In the genomic region with DNA sequence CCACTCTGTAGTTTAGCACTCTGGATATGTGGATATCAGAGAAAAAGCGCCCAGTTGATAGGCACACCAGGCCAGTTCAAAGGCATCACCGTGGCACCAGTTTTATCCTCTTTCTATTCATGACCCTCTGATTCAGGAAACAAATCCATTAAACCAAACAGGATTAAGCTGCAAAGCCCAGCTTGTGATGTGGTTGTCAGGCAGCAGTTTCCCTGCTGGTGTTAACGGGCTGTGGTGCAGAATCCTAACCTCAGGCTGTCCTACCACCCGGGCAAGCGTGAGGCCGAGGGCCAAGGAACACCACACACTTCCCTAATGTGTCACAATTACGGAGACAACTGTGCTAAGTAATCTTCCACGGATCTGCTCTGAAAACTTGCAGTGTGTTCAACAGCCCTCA, we compare ENCODE assay signal across 20 cellular contexts.
DNase-seq lines count a peak whose midpoint lies in the region.
"Had no signal": no experiment of that assay in that cellular context is flagged by ENCODE, and none has a peak within 500 bp of the region (broad histone marks: within the 10 kb centered on the region; RNA-seq: fewer than 3 reads in every experiment).

No MANE protein-coding gene starts in this region.

- in situ Hi-C loops in HAP-1 (cut with MboI; ENCODE audit: low sequenced_read_pairs), result no loop called here

- DNase-seq in DMS53 (lab: John Stamatoyannopoulos, UW) (peak; percentile 17), DMS53 treated with DMSO at 0.1 percent for 48 hours (lab: John Stamatoyannopoulos, UW; ENCODE audit: unreplicated experiment) (no peak), NCI-H82 (lab: John Stamatoyannopoulos, UW) (peak; percentile 97), astrocyte of the hippocampus (ENCODE audit: low read depth, low spot score) (peak; percentile 23), retina (peak; percentile 55), HAP-1 (ENCODE audit: low spot score in 2 of 2) (no peak), LoVo (ENCODE audit: low spot score) (no peak), DMS153 (lab: John Stamatoyannopoulos, UW) (no peak)
- DNase-seq: C1 segment of cervical spinal cord; Calu3; CD8-positive, alpha-beta T cell; GM23248; Karpas-422; MG63; NCI-H1436; NCI-H187 treated with DMSO at 0.1 percent for 48 hours; NCI-H2171; NK-92 treated with Interleukin-12 subunit alpha and Interleukin-12 subunit beta, amount 100 ng/mL, for 24 hours; SIG-M5; T-cell had no signal

- H3K9me3 ChIP-seq in HAP-1, result no peaks in the 10 kb centered on the region
- H3K9me3 ChIP-seq: MG63 had no signal

- peaks cover 2% of the 10 kb centered on the region; the same call in 1 of the 2 replicates for H3K27me3 ChIP-seq in HAP-1 (ENCODE audit: low read depth)

- H3K4me1 ChIP-seq in HAP-1, result peaks cover 19% of the 10 kb centered on the region

- no peaks in the 10 kb centered on the region for H3K36me3 ChIP-seq in HAP-1 (replicated peaks)
- H3K36me3 ChIP-seq: MG63 had no signal

- H3K4me3 ChIP-seq in HAP-1, result no peak overlapping the region
- H3K4me3 ChIP-seq: GM23248, MG63 had no signal

Comparison
In these comparisons a context has a peak if more than half of its experiments do, and no peak if none do; other contexts are left out.
1. DNase-seq: peak in DMS53 (single experiment), NCI-H82 (single experiment), astrocyte of the hippocampus (single experiment) and retina (single experiment); none in DMS53 treated with DMSO at 0.1 percent for 48 hours (single experiment), HAP-1 (0 of 2), LoVo (single experiment) and DMS153 (single experiment).